ENCODE assay signal across 25 cellular contexts in the genomic region with DNA sequence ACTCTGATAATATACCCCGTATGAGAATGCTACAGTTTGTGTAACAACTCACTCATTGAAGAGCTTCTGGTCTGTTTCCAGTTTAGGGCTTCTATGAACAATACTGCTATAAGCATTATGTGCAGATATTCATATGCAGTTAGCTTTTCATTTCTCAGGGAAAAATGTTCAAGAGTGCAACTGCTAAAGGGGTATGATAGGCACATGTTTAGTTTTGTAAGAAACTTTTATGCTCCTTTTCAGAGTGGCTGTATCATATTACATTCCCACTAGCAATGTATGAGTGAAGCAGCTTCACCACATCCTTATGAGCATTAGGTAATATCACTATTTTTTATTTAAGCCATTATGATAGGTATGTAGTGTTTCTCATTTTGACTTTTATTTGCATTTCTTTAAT.
A peak's percentile ranks its signal among the peaks of the same experiment; 100 is the strongest.
DNase-seq lines count a peak whose midpoint lies in the region; TF ChIP-seq lines count a peak whose summit lies in the region.
"Had no signal": no experiment of that assay in that cellular context is flagged by ENCODE, and none has a peak within 500 bp of the region (broad histone marks: within the 10 kb centered on the region; RNA-seq: fewer than 3 reads in every experiment).

No MANE protein-coding gene starts in this region.

- peak overlapping the region; percentile 20; the same call in 1 of the 2 replicates for H2AFZ ChIP-seq in GM23248

- DNase-seq in AG04449 (ENCODE audit: low read depth, low spot score) (peak; percentile 54), GM23248 (peak; percentile 63), astrocyte of the hippocampus (ENCODE audit: low read depth, low spot score) (peak; percentile 15), fibroblast of the aortic adventitia (ENCODE audit: low read depth) (peak; percentile 56), activated T-cell treated with anti-CD3 and anti-CD28 coated beads for 4 hours (no peak), NCI-H2107 treated with DMSO at 0.1 percent for 48 hours (lab: John Stamatoyannopoulos, UW; ENCODE audit: unreplicated experiment) (no peak), MG63 (no peak)
- DNase-seq in effector memory CD4-positive, alpha-beta T cell, result no peak
- DNase-seq: activated CD4-positive, alpha-beta T cell treated with anti-CD3 and anti-CD28 coated beads, Interleukin-2, amount 10 ng/mL, durations not matched to agents 7 days and 5 days; activated effector memory CD4-positive, alpha-beta T cell treated with anti-CD3 and anti-CD28 coated beads, Interleukin-2, amount 50 U/mL, for 16 hours; activated T-cell treated with anti-CD3 and anti-CD28 coated beads, Interleukin-2, amount 50 U/mL, for 24 hours; anterior cingulate cortex; CD8-positive, alpha-beta memory T cell; dermis blood vessel endothelial cell; H7; left lung; NCI-H1092; NCI-H1694; NCI-H446 treated with DMSO at 0.1 percent for 48 hours; posterior cingulate gyrus; stimulated activated CD4-positive, alpha-beta T cell treated with anti-CD3 and anti-CD28 coated beads, Interleukin-2, amount 100 ng/mL, for 24 hours; stimulated activated CD8-positive, alpha-beta memory T cell treated with anti-CD3 and anti-CD28 coated beads, Interleukin-4, amount 100 ng/mL, for 48 hours had no signal

- H3K36me3 ChIP-seq in GM23248 (ENCODE audit: low read depth) (no peaks in the 10 kb centered on the region), MG63 (no peaks in the 10 kb centered on the region)
- H3K36me3 ChIP-seq in effector memory CD4-positive, alpha-beta T cell (ENCODE audit: control insufficient read depth, insufficient read depth, low read length), result no peaks in the 10 kb centered on the region
- H3K36me3 ChIP-seq: esophagus muscularis mucosa, left lung, right atrium auricular region, thoracic aorta had no signal

- peaks cover 39% of the 10 kb centered on the region for H3F3A ChIP-seq in GM23248 (ENCODE audit: insufficient read depth)

- no peak overlapping the region for H3K9ac ChIP-seq in GM23248

- H3K4me2 ChIP-seq in GM23248 (ENCODE audit: unreplicated experiment), result peak overlapping the region; percentile 33

- TF ChIP-seq CTCF in AG04449 (IDR thresholded peaks at IDR 0.05; ENCODE audit: insufficient read depth, low read length, missing control alignments), result no peak
- no peak for TF ChIP-seq CTCF in fibroblast of the aortic adventitia (IDR thresholded peaks at IDR 0.05; ENCODE audit: insufficient read depth, low read length)

- POLR2A ChIA-PET in AG04449 (lab: Yijun Ruan, JAX), result interaction anchor here (0.8 kb wide), 1 partner anchor 60 kb away, joined by 3 read pairs; no protein-coding TSS in a partner anchor

- no peaks in the 10 kb centered on the region for H3K9me3 ChIP-seq in GM23248 (ENCODE audit: low read depth)
- no peaks in the 10 kb centered on the region for H3K9me3 ChIP-seq in MG63
- H3K9me3 ChIP-seq in effector memory CD4-positive, alpha-beta T cell (ENCODE audit: control insufficient read depth, low read length), result no peaks in the 10 kb centered on the region
- H3K9me3 ChIP-seq: esophagus muscularis mucosa, left lung, right atrium auricular region, thoracic aorta had no signal

- H3K79me2 ChIP-seq in GM23248 (ENCODE audit: insufficient read depth), result no peaks in the 10 kb centered on the region

- H3K4me1 ChIP-seq in GM23248 (ENCODE audit: insufficient read depth), result peaks cover 45% of the 10 kb centered on the region
- H3K4me1 ChIP-seq in effector memory CD4-positive, alpha-beta T cell (ENCODE audit: control insufficient read depth, insufficient read depth, low read length, poor library complexity, severe bottlenecking), result no peaks in the 10 kb centered on the region
- H3K4me1 ChIP-seq: left lung had no signal

- H3K4me3 ChIP-seq in AG04449 (ENCODE audit: low read depth, low read length) (no peak overlapping the region), GM23248 (no peak overlapping the region), fibroblast of the aortic adventitia (ENCODE audit: low read depth, low read length) (no peak overlapping the region), MG63 (no peak overlapping the region)
- H3K4me3 ChIP-seq in effector memory CD4-positive, alpha-beta T cell (ENCODE audit: insufficient read depth, low read depth, low read length, poor library complexity, severe bottlenecking), result no peak overlapping the region
- H3K4me3 ChIP-seq: esophagus muscularis mucosa, left lung, right atrium auricular region, thoracic aorta had no signal

- WGBS in GM23248 (ENCODE audit: low coverage in 1 of 2, low lambda C conversion rate in 2 of 2, missing lambda C conversion rate in 2 of 2), 2 experiments, result 64 to 75% methylated on average over 1 of the region's 1 CpG

- no peaks in the 10 kb centered on the region for H3K9me2 ChIP-seq in GM23248 (ENCODE audit: insufficient read depth)

- H3K27ac ChIP-seq in GM23248, result peak overlapping the region; percentile 40
- no peak overlapping the region for H3K27ac ChIP-seq in effector memory CD4-positive, alpha-beta T cell (ENCODE audit: insufficient read depth, low read length, poor library complexity, severe bottlenecking)
- H3K27ac ChIP-seq: esophagus muscularis mucosa, left lung, right atrium auricular region, thoracic aorta had no signal

- no peaks in the 10 kb centered on the region for H3K27me3 ChIP-seq in GM23248 (replicated peaks; ENCODE audit: insufficient read depth)
- H3K27me3 ChIP-seq in MG63, result no peaks in the 10 kb centered on the region
- H3K27me3 ChIP-seq in effector memory CD4-positive, alpha-beta T cell (replicated peaks; ENCODE audit: control insufficient read depth, insufficient read depth, low read length, poor library complexity, severe bottlenecking), result no peaks in the 10 kb centered on the region
- H3K27me3 ChIP-seq: esophagus muscularis mucosa, left lung, right atrium auricular region had no signal

- CTCF ChIA-PET in AG04449 (lab: Yijun Ruan, JAX), result no interaction called here

- H4K20me1 ChIP-seq in GM23248 (ENCODE audit: insufficient read depth), result no peaks in the 10 kb centered on the region

- in situ Hi-C loops in GM23248 (cut with MboI), result no loop called here

Comparison
In these comparisons a context has a peak if more than half of its experiments do, and no peak if none do; other contexts are left out.
1. DNase-seq: peak in AG04449 (single experiment), GM23248 (single experiment), astrocyte of the hippocampus (single experiment) and fibroblast of the aortic adventitia (single experiment); none in activated T-cell treated with anti-CD3 and anti-CD28 coated beads for 4 hours (single experiment), NCI-H2107 treated with DMSO at 0.1 percent for 48 hours (single experiment), MG63 (single experiment) and effector memory CD4-positive, alpha-beta T cell (0 of 3).